In the genomic region with DNA sequence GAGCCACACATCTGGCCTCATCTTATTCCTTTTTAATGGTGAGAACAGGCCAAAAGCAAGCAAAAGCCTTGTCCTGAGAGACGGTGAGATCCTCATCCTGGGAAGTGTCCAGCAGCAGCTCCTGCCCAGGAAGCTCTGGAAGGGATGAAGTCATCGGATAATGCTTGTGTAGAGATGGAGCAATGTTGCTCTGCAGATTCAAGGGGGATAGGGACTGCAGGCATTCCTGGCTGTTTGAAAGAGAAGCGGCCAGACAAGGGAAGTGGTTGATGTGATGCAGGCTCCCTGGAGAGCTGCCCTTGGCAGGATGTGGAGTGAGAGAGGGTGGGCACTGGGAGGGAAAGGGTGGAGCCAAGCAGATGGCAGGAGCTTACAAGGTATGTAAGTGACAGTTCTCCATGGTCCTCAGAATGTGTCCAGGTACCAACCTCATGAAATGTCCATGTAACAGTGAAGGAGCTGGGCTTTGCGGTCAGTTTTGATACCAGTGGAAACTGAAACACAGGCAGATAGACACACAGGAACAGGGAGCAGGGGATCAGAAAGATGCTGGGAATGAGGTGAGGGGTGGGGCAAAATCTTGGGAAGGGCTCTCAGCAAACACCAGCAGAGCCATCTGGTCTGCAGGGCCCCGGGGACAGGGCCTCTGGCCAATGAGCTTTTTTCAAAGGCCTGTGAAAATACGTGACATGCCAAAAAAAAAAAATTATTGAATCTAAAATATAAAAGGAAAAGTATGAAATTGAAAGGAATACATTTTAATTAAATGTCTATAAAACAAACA, we compare ENCODE assay signal across 9 cellular contexts. TPM values are rescaled to one million over a fixed set of nuclear protein-coding genes. Genes with fewer than 3 reads are reported as not detected.
DNase-seq lines count a peak whose midpoint lies in the region; ATAC-seq and TF ChIP-seq lines count a peak whose summit lies in the region.
"Had no signal": no experiment of that assay in that cellular context is flagged by ENCODE, and none has a peak within 500 bp of the region (broad histone marks: within the 10 kb centered on the region; RNA-seq: fewer than 3 reads in every experiment).

No MANE protein-coding gene starts in this region.

- POLR2A ChIA-PET in activated CD8-positive, alpha-beta T cell treated with anti-CD3 and anti-CD28 coated beads for 36 hours (lab: Charles Lee) = no interaction called here

- H3K4me1 ChIP-seq in ACC112 (ENCODE audit: control insufficient read depth, insufficient read depth, low read length, unreplicated experiment) = peaks cover 21% of the 10 kb centered on the region

- CTCF ChIA-PET in activated CD8-positive, alpha-beta T cell treated with anti-CD3 and anti-CD28 coated beads for 36 hours (lab: Charles Lee) = interaction anchor here (0.7 to 8.8 kb wide), 4 partner anchors 42 to 243 kb away, joined by 3 to 123 read pairs (median 3); no protein-coding TSS in a partner anchor

- H2AFZ ChIP-seq in ACC112 (ENCODE audit: low read length, unreplicated experiment) = no peak overlapping the region

- no peak for TF ChIP-seq CTCF in activated CD8-positive, alpha-beta T cell treated with anti-CD3 and anti-CD28 coated beads for 36 hours (IDR thresholded peaks at IDR 0.05)

- H3K4me3 Mint-ChIP-seq in activated CD8-positive, alpha-beta T cell treated with anti-CD3 and anti-CD28 coated beads for 36 hours = no peak overlapping the region

- H3K36me3 Mint-ChIP-seq in activated CD8-positive, alpha-beta T cell treated with anti-CD3 and anti-CD28 coated beads for 36 hours (ENCODE audit: low read depth) = no peaks in the 10 kb centered on the region

- no peak for ATAC-seq in activated CD8-positive, alpha-beta T cell treated with anti-CD3 and anti-CD28 coated beads for 36 hours
- no peak for ATAC-seq in GM18868 (IDR thresholded peaks at IDR 0.05; ENCODE audit: unreplicated experiment)

- peak overlapping the region; percentile 57 for H3K27ac ChIP-seq in ACC112 (ENCODE audit: low read depth, low read length)

- no peak overlapping the region for H3K4me3 ChIP-seq in ACC112 (ENCODE audit: low read depth, low read length)
- H3K4me3 ChIP-seq: dorsolateral prefrontal cortex had no signal

- H3K36me3 ChIP-seq in ACC112 (ENCODE audit: insufficient read depth, low read length) = no peaks in the 10 kb centered on the region

- no peaks in the 10 kb centered on the region for H3K4me1 Mint-ChIP-seq in activated CD8-positive, alpha-beta T cell treated with anti-CD3 and anti-CD28 coated beads for 36 hours (ENCODE audit: low read depth)

- H3K79me2 ChIP-seq in ACC112 (ENCODE audit: control insufficient read depth, insufficient read depth, low read length, unreplicated experiment) = no peaks in the 10 kb centered on the region

- intact Hi-C loops in activated CD8-positive, alpha-beta T cell treated with anti-CD3 and anti-CD28 coated beads for 36 hours (cut with micrococcal nuclease) = loop anchor here (5.0 kb wide), 3 partner anchors 42 to 307 kb away; no protein-coding TSS in a partner anchor

- no peaks in the 10 kb centered on the region for H3K9me3 Mint-ChIP-seq in activated CD8-positive, alpha-beta T cell treated with anti-CD3 and anti-CD28 coated beads for 36 hours

- peak; percentile 73 for DNase-seq in HK-2 (ENCODE audit: unreplicated experiment)
- DNase-seq in UCSD-AML1 (lab: John Stamatoyannopoulos, UW; ENCODE audit: unreplicated experiment) = peak; percentile 53
- peak; percentile 87 for DNase-seq in iris pigment epithelial cell (ENCODE audit: low read depth)
- no peak for DNase-seq in activated CD8-positive, alpha-beta T cell treated with anti-CD3 and anti-CD28 coated beads for 36 hours
- DNase-seq in D341Med (ENCODE audit: low spot score) = no peak
- no peak for DNase-seq in GM19240 (ENCODE audit: insufficient read length, low spot score)

- H3K27me3 ChIP-seq in ACC112 (ENCODE audit: insufficient read depth, low read length) = no peaks in the 10 kb centered on the region
- H3K27me3 ChIP-seq: dorsolateral prefrontal cortex had no signal

- H3K27me3 Mint-ChIP-seq in activated CD8-positive, alpha-beta T cell treated with anti-CD3 and anti-CD28 coated beads for 36 hours = no peaks in the 10 kb centered on the region

- H3K27ac Mint-ChIP-seq in activated CD8-positive, alpha-beta T cell treated with anti-CD3 and anti-CD28 coated beads for 36 hours = no peak overlapping the region

RNA-seq across cellular contexts. Expression of gene LACTB, which starts 32.2 kb away (rescaled TPM):
- total RNA-seq in activated CD8-positive, alpha-beta T cell treated with anti-CD3 and anti-CD28 coated beads for 36 hours = 10 to 100 TPM; 27.3 to 28.3 TPM

RNA-seq across cellular contexts. Expression of gene TPM1, which starts 46.9 kb away (rescaled TPM):
- total RNA-seq in activated CD8-positive, alpha-beta T cell treated with anti-CD3 and anti-CD28 coated beads for 36 hours = 1 to 10 TPM; 6.0 to 6.3 TPM

Comparison
In these comparisons a context has a peak if more than half of its experiments do, and no peak if none do; other contexts are left out.
1. DNase-seq: peak in HK-2 (single experiment), UCSD-AML1 (single experiment) and iris pigment epithelial cell (single experiment); none in activated CD8-positive, alpha-beta T cell treated with anti-CD3 and anti-CD28 coated beads for 36 hours (single experiment), D341Med (single experiment) and GM19240 (single experiment).